ENCODE assay signal across 8 cellular contexts in the genomic region with DNA sequence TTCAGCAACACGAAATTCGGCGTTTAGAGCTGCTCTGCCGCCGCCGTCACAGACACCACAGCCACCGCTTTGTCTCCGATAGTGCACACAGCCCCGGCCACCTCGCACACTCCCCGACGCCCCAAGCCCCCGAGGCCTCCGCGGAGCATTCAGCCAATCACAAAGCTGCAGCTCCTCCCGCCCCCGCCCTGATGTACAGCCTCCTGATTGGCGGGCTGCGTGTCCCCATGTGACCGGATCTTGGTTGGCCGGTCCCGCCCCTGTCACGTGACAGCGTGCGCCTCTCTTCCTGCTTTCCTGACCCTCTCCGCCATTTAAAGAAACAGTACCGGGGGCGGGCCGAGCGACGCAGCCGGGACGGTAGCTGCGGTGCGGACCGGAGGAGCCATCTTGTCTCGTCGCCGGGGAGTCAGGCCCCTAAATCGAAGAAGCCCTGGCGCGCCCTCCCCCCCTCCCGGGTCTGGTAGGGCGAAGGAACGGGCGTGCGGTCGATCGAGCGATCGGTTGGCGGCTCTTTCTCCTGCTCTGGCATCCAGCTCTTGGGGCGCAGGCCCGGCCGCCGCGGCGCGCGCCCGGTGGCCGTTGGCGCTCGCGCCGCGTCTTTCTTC. TPM values are rescaled to one million over a fixed set of nuclear protein-coding genes. Genes with fewer than 3 reads are reported as not detected.
A peak's percentile ranks its signal among the peaks of the same experiment; 100 is the strongest.
DNase-seq lines count a peak whose midpoint lies in the region; ATAC-seq and TF ChIP-seq lines count a peak whose summit lies in the region.

A gene (plus strand): TSS at position 342 of the 608 bp plus-strand sequence.

- 0% methylated on average over 21 of the region's 67 CpGs for WGBS in mammary epithelial cell (ENCODE audit: low coverage, missing lambda C conversion rate)

- H3K4me3 ChIP-seq in A673 (ENCODE audit: low read depth, low read length, poor library complexity, severe bottlenecking) (peak within 1 kb of the TSS; percentile 81), WERI-Rb-1 (ENCODE audit: low read depth, low read length) (peak within 1 kb of the TSS; percentile 78), mammary epithelial cell (replicated peaks in 1 of 3; ENCODE audit: insufficient read depth in 1 of 3, low read depth in 2 of 3, low read length in 3 of 3) (peak within 1 kb of the TSS; percentile 55 to 79 (median 65)), iPS-20b (ENCODE audit: low read length) (peak within 1 kb of the TSS; percentile 78), skin epidermis (peak within 1 kb of the TSS; percentile 64 to 87 (median 80))

- H3K36me3 ChIP-seq in A673 (ENCODE audit: insufficient read depth, low read length, poor library complexity, severe bottlenecking), result peaks cover 47% of the 10 kb centered on the region
- peaks cover 60% of the 10 kb centered on the region for H3K36me3 ChIP-seq in WERI-Rb-1
- peaks cover 20% of the 10 kb centered on the region for H3K36me3 ChIP-seq in mammary epithelial cell (ENCODE audit: insufficient read depth, low read length)
- H3K36me3 ChIP-seq in iPS-20b (ENCODE audit: insufficient read depth, low read depth, low read length), result peaks cover 61% of the 10 kb centered on the region

- peaks cover 57% of the 10 kb centered on the region for H3K9me3 ChIP-seq in A673 (ENCODE audit: low read depth, low read length, poor library complexity, severe bottlenecking)
- peaks cover 6% of the 10 kb centered on the region for H3K9me3 ChIP-seq in WERI-Rb-1 (ENCODE audit: severe bottlenecking)
- peaks cover 10% of the 10 kb centered on the region for H3K9me3 ChIP-seq in mammary epithelial cell (replicated peaks; ENCODE audit: insufficient read depth, low read length)
- H3K9me3 ChIP-seq in iPS-20b (ENCODE audit: insufficient read depth, low read depth, low read length), result peaks cover 31% of the 10 kb centered on the region

- intact Hi-C loops in A673 (cut with micrococcal nuclease; ENCODE audit: unreplicated experiment), result loop anchor here (5.0 kb wide), 1 partner anchor 113 kb away; a partner anchor contains a TSS
- intact Hi-C loops in mammary epithelial cell (cut with micrococcal nuclease), result loop anchor here (1.0 kb wide), 1 partner anchor 113 kb away; no protein-coding TSS in a partner anchor

- peak; percentile 85 for ATAC-seq in GM18870 (IDR thresholded peaks at IDR 0.05; ENCODE audit: unreplicated experiment)
- ATAC-seq in HG03135 (IDR thresholded peaks at IDR 0.05; ENCODE audit: unreplicated experiment), result peak; percentile 87

- H3K9ac ChIP-seq in mammary epithelial cell (ENCODE audit: insufficient read depth, low read length), result peak within 1 kb of the TSS; percentile 73
- H3K9ac ChIP-seq in iPS-20b (ENCODE audit: low read depth, low read length), result peak within 1 kb of the TSS; percentile 82; the same call in 1 of the 2 replicates

- TF ChIP-seq CTCF in A673 (conservative IDR thresholded peaks at IDR 0.05; ENCODE audit: low read depth, low read length), result no peak
- TF ChIP-seq CTCF in WERI-Rb-1 (IDR thresholded peaks at IDR 0.05; ENCODE audit: low read depth, low read length), result no peak
- TF ChIP-seq CTCF in mammary epithelial cell (conservative IDR thresholded peaks at IDR 0.05 in 1 of 2, IDR thresholded peaks at IDR 0.05 in 1 of 2; ENCODE audit: extremely low read depth in 1 of 2, insufficient read depth in 1 of 2, low read depth in 1 of 2, low read length in 2 of 2), result no peak

- H3K4me2 ChIP-seq in mammary epithelial cell (ENCODE audit: insufficient read depth, low read depth, low read length), result peak within 1 kb of the TSS; percentile 90

- H3K27me3 ChIP-seq in A673 (replicated peaks; ENCODE audit: insufficient read depth, low read depth, low read length, poor library complexity) (no peaks in the 10 kb centered on the region), WERI-Rb-1 (ENCODE audit: insufficient read depth, low read depth, severe bottlenecking) (no peaks in the 10 kb centered on the region), mammary epithelial cell (ENCODE audit: insufficient read depth, low read length) (no peaks in the 10 kb centered on the region), iPS-20b (ENCODE audit: insufficient read depth, low read length) (no peaks in the 10 kb centered on the region)

- DNase-seq in A673 (ENCODE audit: low spot score) (peak; percentile 99), NCI-H2196 treated with DMSO at 0.1 percent for 48 hours (lab: John Stamatoyannopoulos, UW; ENCODE audit: unreplicated experiment) (peak; percentile 65), WERI-Rb-1 (peak; percentile 98), mammary epithelial cell (peak; percentile 97)

- H4K20me1 ChIP-seq in mammary epithelial cell (ENCODE audit: insufficient read depth, low read length), result no peaks in the 10 kb centered on the region

- H3K4me1 ChIP-seq in A673 (ENCODE audit: insufficient read depth, low read length, poor library complexity, severe bottlenecking) (no peaks in the 10 kb centered on the region), mammary epithelial cell (ENCODE audit: insufficient read depth, low read length) (peaks cover 15% of the 10 kb centered on the region), iPS-20b (ENCODE audit: insufficient read depth, low read length) (peaks cover 20% of the 10 kb centered on the region)

- POLR2A ChIA-PET in A673 (lab: Charles Lee; ENCODE audit: low non-redundant PET), result interaction anchor here (0.6 to 0.9 kb wide), 3 partner anchors 21 to 1390 kb away, joined by 3 to 6 read pairs (median 3); no protein-coding TSS in a partner anchor

- peaks cover 72% of the 10 kb centered on the region for H3K79me2 ChIP-seq in mammary epithelial cell (ENCODE audit: insufficient read depth, low read length)

- BruUV-seq in A673 (replicated peaks; lab: Mats Ljungman, UMichigan) (no TSS peak), mammary epithelial cell (replicated peaks; lab: Mats Ljungman, UMichigan) (no TSS peak)

- H2AFZ ChIP-seq in mammary epithelial cell (ENCODE audit: low read depth, low read length), result peak within 1 kb of the TSS; percentile 91

- CTCF ChIA-PET in A673 (lab: Charles Lee) (interaction anchor here (0.6 kb wide), 1 partner anchor 56 kb away, joined by 3 read pairs; no protein-coding TSS in a partner anchor), mammary epithelial cell (lab: Charles Lee; ENCODE audit: low non-redundant PET) (interaction anchor here (0.6 to 0.7 kb wide), 4 partner anchors 24 to 260 kb away, joined by 3 to 4 read pairs (median 3); no protein-coding TSS in a partner anchor)

- in situ Hi-C loops in mammary epithelial cell (cut with MboI; ENCODE audit: low sequenced_read_pairs in 2 of 2), result no loop called here

- dilution Hi-C loops in mammary epithelial cell (cut with HindIII; ENCODE audit: low sequenced_read_pairs), result no loop called here

- peak within 1 kb of the TSS; percentile 96 for H3K27ac ChIP-seq in A673 (ENCODE audit: low read depth, low read length, poor library complexity, severe bottlenecking)
- peak within 1 kb of the TSS; percentile 98 for H3K27ac ChIP-seq in WERI-Rb-1
- peak within 1 kb of the TSS; percentile 73 for H3K27ac ChIP-seq in mammary epithelial cell (ENCODE audit: insufficient read depth, low read depth, low read length)
- peak within 1 kb of the TSS; percentile 78 for H3K27ac ChIP-seq in iPS-20b (ENCODE audit: low read length)
- peak within 1 kb of the TSS; percentile 92 to 99 (median 97) for H3K27ac ChIP-seq in skin epidermis

RNA-seq across cellular contexts. Expression of the gene that starts here (rescaled TPM):
- total RNA-seq in A673 (2021) (65.8 and 70.0 TPM in 2 replicates), mammary epithelial cell (10 to 100 TPM; 63.3 to 68.0 TPM)
- polyA plus RNA-seq in mammary epithelial cell, result 39.5 TPM
- 67.6 TPM for polyA minus RNA-seq in mammary epithelial cell

Comparison
In these comparisons a context has a peak if more than half of its experiments do, and no peak if none do; other contexts are left out.
1. Peak in every context shown above with its lines: DNase-seq, ATAC-seq, H3K4me3 ChIP-seq and H3K27ac ChIP-seq.